ENCODE assay signal across 1 cellular context in the genomic region with DNA sequence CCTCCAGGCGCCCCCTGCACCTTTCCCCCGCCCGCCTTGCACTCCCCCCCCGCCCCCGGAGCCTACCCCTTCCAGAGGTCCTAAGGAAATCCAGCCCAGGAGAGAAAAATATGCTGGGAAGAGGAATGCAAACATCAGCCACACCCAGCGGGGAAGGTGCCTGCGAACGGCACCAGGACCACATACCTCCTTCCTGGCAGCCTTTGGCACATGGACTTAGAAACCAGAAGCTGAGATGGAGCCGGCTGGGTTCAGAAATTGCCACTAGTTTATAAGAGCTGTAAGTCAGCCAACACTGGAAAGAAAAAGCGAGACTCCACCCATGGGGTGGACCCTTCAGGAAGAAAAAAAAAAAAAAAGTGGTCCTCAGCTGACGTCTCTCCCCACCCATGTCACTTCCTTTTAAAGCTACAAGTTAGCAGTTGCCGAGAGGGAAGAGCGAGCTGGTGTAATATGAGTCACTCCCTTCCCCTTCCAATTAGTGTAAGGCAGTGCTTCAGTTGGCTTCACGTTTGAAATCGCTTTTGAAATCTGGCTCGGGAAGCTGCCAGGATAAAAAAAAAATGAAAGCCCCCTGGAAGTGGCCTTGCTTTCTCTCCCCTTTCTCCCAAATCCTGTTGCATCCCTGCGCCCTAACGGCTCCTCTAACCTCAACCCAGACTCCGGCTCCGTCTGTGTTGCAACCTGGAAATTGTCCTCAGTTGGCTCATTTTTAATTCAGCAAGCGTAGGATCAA.
A peak's percentile ranks its signal among the peaks of the same experiment; 100 is the strongest.
TF ChIP-seq lines count a peak whose summit lies in the region.

A gene with protein sequence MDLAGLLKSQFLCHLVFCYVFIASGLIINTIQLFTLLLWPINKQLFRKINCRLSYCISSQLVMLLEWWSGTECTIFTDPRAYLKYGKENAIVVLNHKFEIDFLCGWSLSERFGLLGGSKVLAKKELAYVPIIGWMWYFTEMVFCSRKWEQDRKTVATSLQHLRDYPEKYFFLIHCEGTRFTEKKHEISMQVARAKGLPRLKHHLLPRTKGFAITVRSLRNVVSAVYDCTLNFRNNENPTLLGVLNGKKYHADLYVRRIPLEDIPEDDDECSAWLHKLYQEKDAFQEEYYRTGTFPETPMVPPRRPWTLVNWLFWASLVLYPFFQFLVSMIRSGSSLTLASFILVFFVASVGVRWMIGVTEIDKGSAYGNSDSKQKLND (minus strand): TSS at position 310 of the 736 bp plus-strand sequence. CDS start 41,848 bp downstream, outside the sequence.

TF ChIP-seq in neural cell, 6 proteins besides CTCF, POLR2A, EP300 and RAD21 (continued from another document):
- TF ChIP-seq SMC3 (conservative IDR thresholded peaks at IDR 0.05; ENCODE audit: poor library complexity) (peak; percentile 23), POLR2AphosphoS5 (IDR thresholded peaks at IDR 0.05) (peak; percentile 57)
